ENCODE assay signal across 4 cellular contexts in the genomic region with DNA sequence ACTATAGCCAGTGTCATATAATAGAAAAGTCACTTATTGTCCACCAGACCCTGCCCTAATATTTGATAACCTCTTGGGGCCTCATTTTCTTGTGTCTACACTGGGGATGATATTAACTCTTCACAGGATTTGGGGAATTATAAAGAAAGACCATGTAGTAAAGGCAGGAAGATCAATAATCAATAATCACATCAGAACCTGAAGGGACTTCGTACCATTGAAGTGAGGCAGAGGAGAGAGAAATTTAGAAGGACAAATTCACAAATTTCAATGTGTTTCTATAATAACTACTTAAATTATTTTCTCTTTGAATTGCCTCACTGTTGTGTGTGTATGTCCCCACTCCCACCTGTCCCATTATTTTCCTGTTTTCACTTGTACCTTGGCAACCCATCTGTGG.
"Had no signal": no experiment of that assay in that cellular context is flagged by ENCODE, and none has a peak within 500 bp of the region (broad histone marks: within the 10 kb centered on the region; RNA-seq: fewer than 3 reads in every experiment).

No MANE protein-coding gene starts in this region.

- FAIRE-seq: HepG2 had no signal

- DNase-seq: GM23248, GOT3, H7 had no signal
